ENCODE assay signal across 8 cellular contexts in the genomic region with DNA sequence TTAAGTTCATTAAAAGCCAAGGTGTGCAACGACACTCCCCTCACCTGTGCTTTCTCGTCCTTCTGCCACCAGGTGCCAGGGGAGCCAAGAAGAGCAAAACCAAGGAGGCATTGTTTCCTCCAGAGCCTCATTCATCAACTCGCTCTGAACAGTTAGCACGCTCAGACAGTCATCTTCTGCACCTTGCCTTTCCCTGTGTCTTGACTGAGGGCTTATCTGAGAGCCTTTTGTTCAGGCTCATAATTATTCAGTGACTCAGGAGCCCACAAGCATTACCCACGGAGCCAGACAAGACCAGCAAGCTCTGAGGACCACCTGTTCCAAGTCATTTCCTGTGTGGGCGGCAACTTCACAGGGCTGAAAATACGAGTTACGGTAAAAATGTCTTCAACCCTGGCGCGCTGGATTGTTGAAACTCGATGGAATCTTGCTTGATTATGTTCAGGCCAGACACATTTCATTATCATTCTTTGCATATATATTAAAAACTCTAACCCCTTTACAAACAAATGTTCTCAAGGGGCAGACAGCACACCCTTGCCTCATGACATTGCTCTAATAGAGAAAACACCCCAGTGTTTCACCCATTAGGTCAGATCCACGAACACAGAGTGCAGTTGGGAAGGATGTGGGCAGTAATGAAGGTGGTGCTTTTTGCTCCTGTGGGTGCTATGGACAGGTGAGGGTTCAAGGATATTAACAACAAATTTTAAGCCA.
DNase-seq lines count a peak whose midpoint lies in the region; ATAC-seq and TF ChIP-seq lines count a peak whose summit lies in the region.

No MANE protein-coding gene starts in this region.

- TF ChIP-seq CTCF in RWPE2 (IDR thresholded peaks at IDR 0.05; ENCODE audit: poor library complexity, severe bottlenecking) = peak; percentile 56
- TF ChIP-seq CTCF in smooth muscle cell (IDR thresholded peaks at IDR 0.05; ENCODE audit: borderline replicate concordance, insufficient read depth, poor library complexity, severe bottlenecking) = no peak

- H3K4me1 ChIP-seq in RWPE2 (ENCODE audit: insufficient read depth, poor library complexity, severe bottlenecking) (peaks cover 47% of the 10 kb centered on the region), smooth muscle cell (ENCODE audit: low read depth) (peaks cover 17% of the 10 kb centered on the region)

- peak; percentile 95 for ATAC-seq in RWPE2 (ENCODE audit: low read depth)

- H3K79me2 ChIP-seq in smooth muscle cell (ENCODE audit: low read depth) = no peaks in the 10 kb centered on the region

- H3F3A ChIP-seq in smooth muscle cell (ENCODE audit: low read depth) = peaks cover 21% of the 10 kb centered on the region

- WGBS in smooth muscle cell (ENCODE audit: low lambda C conversion rate) = 40% methylated on average over 12 of the region's 12 CpGs

- H3K36me3 ChIP-seq in RWPE2 (ENCODE audit: low read depth) (no peaks in the 10 kb centered on the region), smooth muscle cell (ENCODE audit: low read depth) (no peaks in the 10 kb centered on the region)

- H3K27ac ChIP-seq in RWPE2 (ENCODE audit: poor library complexity, severe bottlenecking) = peak overlapping the region; percentile 93
- H3K27ac ChIP-seq in smooth muscle cell (ENCODE audit: low read depth) = peak overlapping the region; percentile 98

- H4K20me1 ChIP-seq in smooth muscle cell (ENCODE audit: low read depth) = no peaks in the 10 kb centered on the region

- peak; percentile 70 for DNase-seq in EH (ENCODE audit: low read depth)
- DNase-seq in RWPE2 (ENCODE audit: low spot score) = peak; percentile 87
- peak; percentile 68 for DNase-seq in activated naive CD8-positive, alpha-beta T cell treated with anti-CD3 and anti-CD28 coated beads, Interleukin-2, amount 50 U/mL, for 16 hours (ENCODE audit: low read depth, low spot score)
- DNase-seq in smooth muscle cell (lab: John Stamatoyannopoulos, UW; ENCODE audit: unreplicated experiment) = no peak
- DNase-seq in Ammon's horn (ENCODE audit: low spot score) = no peak
- no peak for DNase-seq in NCI-H1694 (lab: John Stamatoyannopoulos, UW)
- no peak for DNase-seq in midbrain (lab: John Stamatoyannopoulos, UW)
- no peak for DNase-seq in ureter (ENCODE audit: low spot score)

- peak overlapping the region; percentile 59 for H3K9ac ChIP-seq in smooth muscle cell (ENCODE audit: low read depth)

- no peak overlapping the region for H2AFZ ChIP-seq in smooth muscle cell (ENCODE audit: low read depth)

- H3K9me3 ChIP-seq in RWPE2 (ENCODE audit: severe bottlenecking) = no peaks in the 10 kb centered on the region
- H3K9me3 ChIP-seq in smooth muscle cell (replicated peaks; ENCODE audit: low read depth) = no peaks in the 10 kb centered on the region

- peak overlapping the region; percentile 52 for H3K4me2 ChIP-seq in smooth muscle cell

- H3K27me3 ChIP-seq in RWPE2 (ENCODE audit: insufficient read depth, poor library complexity, severe bottlenecking) = no peaks in the 10 kb centered on the region
- no peaks in the 10 kb centered on the region for H3K27me3 ChIP-seq in smooth muscle cell (ENCODE audit: low read depth)

- no peak overlapping the region for H3K4me3 ChIP-seq in RWPE2 (ENCODE audit: severe bottlenecking)
- no peak overlapping the region for H3K4me3 ChIP-seq in smooth muscle cell

Comparison
In these comparisons a context has a peak if more than half of its experiments do, and no peak if none do; other contexts are left out.
1. DNase-seq: peak in EH (single experiment), RWPE2 (single experiment) and activated naive CD8-positive, alpha-beta T cell treated with anti-CD3 and anti-CD28 coated beads, Interleukin-2, amount 50 U/mL, for 16 hours (single experiment); none in smooth muscle cell (single experiment), Ammon's horn (single experiment), NCI-H1694 (single experiment), midbrain (single experiment) and ureter (single experiment).